In the genomic region with DNA sequence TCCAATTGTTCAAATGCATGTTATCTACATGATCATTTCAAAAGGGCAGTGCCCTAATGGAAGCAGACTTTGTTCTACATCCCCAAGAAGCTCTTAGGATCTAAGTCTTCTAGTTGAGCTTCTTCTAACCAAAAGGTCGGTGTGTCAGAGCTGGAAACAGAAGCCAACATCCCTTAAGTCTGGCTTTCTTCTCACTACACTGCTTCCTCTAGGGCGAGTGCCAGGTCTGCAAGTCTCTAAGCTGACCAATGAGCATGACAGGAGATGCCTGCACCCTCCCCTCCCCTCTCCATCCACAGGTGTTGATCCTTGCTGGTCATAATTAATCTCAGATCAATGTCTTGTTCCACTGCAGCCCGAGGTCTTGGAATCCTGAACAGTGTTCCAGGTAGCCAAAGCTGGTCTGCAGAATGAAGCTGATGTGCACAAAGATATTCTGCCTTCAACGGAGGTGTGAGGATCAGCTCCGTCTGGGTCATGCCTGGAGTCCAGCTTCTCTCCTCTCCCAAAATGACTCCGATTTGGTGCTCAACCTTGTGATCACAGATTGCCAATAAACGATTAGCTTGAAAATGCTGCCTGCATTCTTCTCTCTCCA, we compare ENCODE assay signal across 19 cellular contexts. TPM values are rescaled to one million over a fixed set of nuclear protein-coding genes. Genes with fewer than 3 reads are reported as not detected.
DNase-seq lines count a peak whose midpoint lies in the region; ATAC-seq, FAIRE-seq and TF ChIP-seq lines count a peak whose summit lies in the region.
"Had no signal": no experiment of that assay in that cellular context is flagged by ENCODE, and none has a peak within 500 bp of the region (broad histone marks: within the 10 kb centered on the region; RNA-seq: fewer than 3 reads in every experiment).

No MANE protein-coding gene starts in this region.

- POLR2A ChIA-PET in activated CD8-positive, alpha-beta T cell treated with anti-CD3 and anti-CD28 coated beads, Interleukin-2, amount 10 ng/mL, durations not matched to agents 7 days and 5 days (lab: Charles Lee): no interaction called here

- TF ChIP-seq POLR2A in sigmoid colon (IDR thresholded peaks at IDR 0.05): no peak

- H3K4me1 Mint-ChIP-seq in activated CD8-positive, alpha-beta memory T cell treated with anti-CD3 and anti-CD28 coated beads, Interleukin-2, amount 10 ng/mL, durations not matched to agents 7 days and 5 days: peaks cover 6% of the 10 kb centered on the region
- H3K4me1 Mint-ChIP-seq in activated CD8-positive, alpha-beta T cell treated with anti-CD3 and anti-CD28 coated beads, Interleukin-2, amount 10 ng/mL, durations not matched to agents 7 days and 5 days (ENCODE audit: low read depth): no peaks in the 10 kb centered on the region

- CTCF ChIA-PET in activated CD8-positive, alpha-beta memory T cell treated with anti-CD3 and anti-CD28 coated beads, Interleukin-2, amount 10 ng/mL, durations not matched to agents 7 days and 5 days (lab: Charles Lee): no interaction called here
- CTCF ChIA-PET in activated CD8-positive, alpha-beta T cell treated with anti-CD3 and anti-CD28 coated beads, Interleukin-2, amount 10 ng/mL, durations not matched to agents 7 days and 5 days (lab: Charles Lee): no interaction called here

- no peak for TF ChIP-seq CTCF in sigmoid colon (IDR thresholded peaks at IDR 0.05)
- no peak for TF ChIP-seq CTCF in psoas muscle (IDR thresholded peaks at IDR 0.05)

- no peak for FAIRE-seq in frontal cortex (lab: Jason Lieb, UNC)
- FAIRE-seq: A204.1, pancreas had no signal

- H3K4me1 ChIP-seq in sigmoid colon (peaks cover 0 to 16% (median 0%) of the 10 kb centered on the region in 4 donors), psoas muscle (no peaks in the 10 kb centered on the region)
- H3K4me1 ChIP-seq: pancreas, upper lobe of left lung had no signal

- peak overlapping the region; percentile 35 for H3K27ac Mint-ChIP-seq in activated CD8-positive, alpha-beta memory T cell treated with anti-CD3 and anti-CD28 coated beads, Interleukin-2, amount 10 ng/mL, durations not matched to agents 7 days and 5 days
- H3K27ac Mint-ChIP-seq in activated CD8-positive, alpha-beta T cell treated with anti-CD3 and anti-CD28 coated beads, Interleukin-2, amount 10 ng/mL, durations not matched to agents 7 days and 5 days: peak overlapping the region; percentile 27

- H3K27ac ChIP-seq in sigmoid colon (peak overlapping the region in 1 of 4 donors; percentile 28), psoas muscle (no peak overlapping the region)
- H3K27ac ChIP-seq: C4-2B, pancreas, upper lobe of left lung had no signal

- DNase-seq in activated CD8-positive, alpha-beta memory T cell treated with anti-CD3 and anti-CD28 coated beads, Interleukin-2, amount 10 ng/mL, durations not matched to agents 7 days and 5 days: no peak
- no peak for DNase-seq in activated CD8-positive, alpha-beta memory T cell treated with anti-CD3 and anti-CD28 coated beads, Interleukin-2, amount 50 U/mL, for 4 hours
- DNase-seq in activated CD8-positive, alpha-beta T cell treated with anti-CD3 and anti-CD28 coated beads, Interleukin-2, amount 10 ng/mL, durations not matched to agents 7 days and 5 days: no peak
- peak; percentile 14 for DNase-seq in fibroblast of peridontal ligament (ENCODE audit: extremely low read depth)
- peak; percentile 66 for DNase-seq in sigmoid colon
- DNase-seq in psoas muscle: no peak
- DNase-seq in central memory CD4-positive, alpha-beta T cell: no peak
- DNase-seq in frontal cortex (ENCODE audit: low spot score in 2 of 2): no peak
- DNase-seq: activated gamma-delta T cell treated with Interleukin-2 at 50 U/mL for 16 hours, KG1, kidney glomerular epithelial cell, NCI-H1092, NCI-H2107, NCI-H69, pancreas, upper lobe of left lung had no signal

- no peak for ATAC-seq in activated CD8-positive, alpha-beta memory T cell treated with anti-CD3 and anti-CD28 coated beads, Interleukin-2, amount 10 ng/mL, durations not matched to agents 7 days and 5 days
- no peak for ATAC-seq in activated CD8-positive, alpha-beta T cell treated with anti-CD3 and anti-CD28 coated beads, Interleukin-2, amount 10 ng/mL, durations not matched to agents 7 days and 5 days
- no peak for ATAC-seq in psoas muscle
- ATAC-seq: SK-N-SH treated with all-trans-retinoic acid at 6 μM for 48 hours had no signal

- peaks cover 45% of the 10 kb centered on the region for H3K36me3 Mint-ChIP-seq in activated CD8-positive, alpha-beta memory T cell treated with anti-CD3 and anti-CD28 coated beads, Interleukin-2, amount 10 ng/mL, durations not matched to agents 7 days and 5 days
- peaks cover 71% of the 10 kb centered on the region for H3K36me3 Mint-ChIP-seq in activated CD8-positive, alpha-beta T cell treated with anti-CD3 and anti-CD28 coated beads, Interleukin-2, amount 10 ng/mL, durations not matched to agents 7 days and 5 days (ENCODE audit: low read depth)

- H3K4me3 Mint-ChIP-seq in activated CD8-positive, alpha-beta memory T cell treated with anti-CD3 and anti-CD28 coated beads, Interleukin-2, amount 10 ng/mL, durations not matched to agents 7 days and 5 days: no peak overlapping the region
- H3K4me3 Mint-ChIP-seq in activated CD8-positive, alpha-beta T cell treated with anti-CD3 and anti-CD28 coated beads, Interleukin-2, amount 10 ng/mL, durations not matched to agents 7 days and 5 days: no peak overlapping the region

- H3K27me3 Mint-ChIP-seq in activated CD8-positive, alpha-beta memory T cell treated with anti-CD3 and anti-CD28 coated beads, Interleukin-2, amount 10 ng/mL, durations not matched to agents 7 days and 5 days: no peaks in the 10 kb centered on the region
- no peaks in the 10 kb centered on the region for H3K27me3 Mint-ChIP-seq in activated CD8-positive, alpha-beta T cell treated with anti-CD3 and anti-CD28 coated beads, Interleukin-2, amount 10 ng/mL, durations not matched to agents 7 days and 5 days (ENCODE audit: low read depth)

- intact Hi-C loops in sigmoid colon (cut with DNase I): no loop called here
- intact Hi-C loops in psoas muscle (cut with DNase I): no loop called here

- peaks cover 27 to 51% (median 42%) of the 10 kb centered on the region in 4 donors for H3K36me3 ChIP-seq in sigmoid colon
- H3K36me3 ChIP-seq in psoas muscle (ENCODE audit: insufficient read depth in 1 of 2, low read depth in 1 of 2): peaks cover 27 to 68% of the 10 kb centered on the region in 2 donors

- H3K9me3 ChIP-seq in sigmoid colon: no peaks in the 10 kb centered on the region
- H3K9me3 ChIP-seq in psoas muscle: no peaks in the 10 kb centered on the region
- H3K9me3 ChIP-seq: pancreas, upper lobe of left lung had no signal

- no peaks in the 10 kb centered on the region for H3K9me3 Mint-ChIP-seq in activated CD8-positive, alpha-beta memory T cell treated with anti-CD3 and anti-CD28 coated beads, Interleukin-2, amount 10 ng/mL, durations not matched to agents 7 days and 5 days (ENCODE audit: low read depth)
- no peaks in the 10 kb centered on the region for H3K9me3 Mint-ChIP-seq in activated CD8-positive, alpha-beta T cell treated with anti-CD3 and anti-CD28 coated beads, Interleukin-2, amount 10 ng/mL, durations not matched to agents 7 days and 5 days (ENCODE audit: insufficient read depth)

- no peak overlapping the region for H3K4me3 ChIP-seq in sigmoid colon
- no peak overlapping the region for H3K4me3 ChIP-seq in psoas muscle
- H3K4me3 ChIP-seq: pancreas, upper lobe of left lung had no signal

- no peak for TF ChIP-seq EP300 in sigmoid colon (IDR thresholded peaks at IDR 0.05)

- H3K27me3 ChIP-seq in sigmoid colon (no peaks in the 10 kb centered on the region), psoas muscle (ENCODE audit: insufficient read depth in 3 of 3, low read length in 2 of 3) (no peaks in the 10 kb centered on the region)
- H3K27me3 ChIP-seq: pancreas, upper lobe of left lung had no signal

- 80 to 87% methylated on average over 7 of the region's 7 CpGs for WGBS in sigmoid colon, 2 donors
- WGBS in psoas muscle, 3 donors: 65 to 77% (median 73%) methylated on average over 7 of the region's 7 CpGs

RNA-seq across cellular contexts. Expression of gene WDR1, which starts 44.1 kb away (rescaled TPM):
- 100 to 1,000 TPM; 481 to 538 TPM for total RNA-seq in activated CD8-positive, alpha-beta memory T cell treated with anti-CD3 and anti-CD28 coated beads, Interleukin-2, amount 10 ng/mL, durations not matched to agents 7 days and 5 days
- total RNA-seq in activated CD8-positive, alpha-beta T cell treated with anti-CD3 and anti-CD28 coated beads, Interleukin-2, amount 10 ng/mL, durations not matched to agents 7 days and 5 days: 100 to 1,000 TPM; 516 to 550 TPM
- total RNA-seq in sigmoid colon (100 to 1,000 TPM; 171 to 267 (median 238) TPM), psoas muscle (100 to 1,000 TPM in 3 of 4 donors, 10 to 100 TPM in 1; 86.3 to 146 (median 118) TPM), frontal cortex (83.2 TPM)
- polyA plus RNA-seq in sigmoid colon (100 to 1,000 TPM; 200 to 267 (median 247) TPM), psoas muscle (100 to 1,000 TPM in 1 of 3 donors, 10 to 100 TPM in 2; 55.6 to 273 (median 79.1) TPM)

RNA-seq across cellular contexts. Expression of gene SLC2A9, which starts 51.2 kb away (rescaled TPM):
- 1 to 10 TPM; 1.4 to 3.8 TPM for total RNA-seq in activated CD8-positive, alpha-beta memory T cell treated with anti-CD3 and anti-CD28 coated beads, Interleukin-2, amount 10 ng/mL, durations not matched to agents 7 days and 5 days
- 1 to 10 TPM; 1.3 to 1.7 TPM for total RNA-seq in activated CD8-positive, alpha-beta T cell treated with anti-CD3 and anti-CD28 coated beads, Interleukin-2, amount 10 ng/mL, durations not matched to agents 7 days and 5 days
- total RNA-seq in sigmoid colon (1 to 10 TPM; 3.9 to 6.7 (median 5.8) TPM), psoas muscle (1 to 10 TPM in 3 of 4 donors, under 1 TPM in 1; 0.71 to 2.4 (median 1.5) TPM), frontal cortex (2.9 TPM)
- polyA plus RNA-seq in sigmoid colon (1 to 10 TPM in 1 of 3 donors, under 1 TPM in 1, not detected in 1; 0.92 to 4.8 TPM), psoas muscle (1 to 10 TPM in 1 of 3 donors, under 1 TPM in 2; 0.37 to 2.7 (median 0.52) TPM)

Comparison
In these comparisons a context has a peak if more than half of its experiments do, and no peak if none do; other contexts are left out.
1. DNase-seq: peak in fibroblast of peridontal ligament (single experiment) and sigmoid colon (single experiment); none in activated CD8-positive, alpha-beta memory T cell treated with anti-CD3 and anti-CD28 coated beads, Interleukin-2, amount 10 ng/mL, durations not matched to agents 7 days and 5 days (single experiment), activated CD8-positive, alpha-beta memory T cell treated with anti-CD3 and anti-CD28 coated beads, Interleukin-2, amount 50 U/mL, for 4 hours (single experiment), activated CD8-positive, alpha-beta T cell treated with anti-CD3 and anti-CD28 coated beads, Interleukin-2, amount 10 ng/mL, durations not matched to agents 7 days and 5 days (single experiment), psoas muscle (0 of 2), central memory CD4-positive, alpha-beta T cell (single experiment) and frontal cortex (0 of 2).